26 cellular contexts compared by ENCODE assay signal in genomic region chr3:192220915-192221314, GRCh38.
DNase-seq lines count a peak whose midpoint lies in the region; ATAC-seq, FAIRE-seq and TF ChIP-seq lines count a peak whose summit lies in the region.
"Had no signal": no experiment of that assay in that cellular context is flagged by ENCODE, and none has a peak within 500 bp of the region (broad histone marks: within the 10 kb centered on the region; RNA-seq: fewer than 3 reads in every experiment).

No MANE protein-coding gene starts in this region.

- H3K27me3 ChIP-seq in liver (ENCODE audit: control insufficient read depth in 4 of 4, insufficient read depth in 4 of 4, low read length in 3 of 4) (no peaks in the 10 kb centered on the region), HepG2 (ENCODE audit: control insufficient read depth in 1 of 2, insufficient read depth in 2 of 2, low read length in 2 of 2) (no peaks in the 10 kb centered on the region; a peak in 1 of 5 replicates), right lobe of liver (peaks cover 0 to 4% of the 10 kb centered on the region in 2 donors), testis (no peaks in the 10 kb centered on the region)
- H3K27me3 ChIP-seq: BE2C; BLaER1 treated with 17β-estradiol and CSF1 and Interleukin-3, amounts not matched to agents 10 nM and 100 nM had no signal

- H3K9me3 ChIP-seq in liver (ENCODE audit: control insufficient read depth in 4 of 4, low read length in 3 of 4) (no peaks in the 10 kb centered on the region), HepG2 (ENCODE audit: low read length) (no peaks in the 10 kb centered on the region), right lobe of liver (no peaks in the 10 kb centered on the region), testis (no peaks in the 10 kb centered on the region)
- H3K9me3 ChIP-seq: A549; BE2C; BLaER1 treated with 17β-estradiol and CSF1 and Interleukin-3, amounts not matched to agents 10 nM and 100 nM had no signal

- TF ChIP-seq CTCF in liver (IDR thresholded peaks at IDR 0.05; ENCODE audit: low read depth, low read length, missing input control) (no peak), HepG2 (CRISPR knock-in tag; IDR thresholded peaks at IDR 0.05) (no peak), right lobe of liver (IDR thresholded peaks at IDR 0.05) (no peak), testis (IDR thresholded peaks at IDR 0.05) (no peak)

- ATAC-seq in HepG2 (no peak), right lobe of liver (peak; percentile 71 to 93 (median 88)), HG03469 (IDR thresholded peaks at IDR 0.05; ENCODE audit: unreplicated experiment) (no peak)
- ATAC-seq: A549, GM23338, HCT116 had no signal

- H3K27ac ChIP-seq in liver (ENCODE audit: low read depth in 1 of 2, low read length in 2 of 2) (no peak overlapping the region), HepG2 (ENCODE audit: extremely low read length, insufficient read depth, low read length) (no peak overlapping the region), right lobe of liver (no peak overlapping the region), testis (no peak overlapping the region)
- H3K27ac ChIP-seq: A549; BLaER1 treated with 17β-estradiol and CSF1 and Interleukin-3, amounts not matched to agents 10 nM and 100 nM had no signal

- DNase-seq in HepG2 (ENCODE audit: low spot score): no peak
- DNase-seq in NCI-H2196 (lab: John Stamatoyannopoulos, UW; ENCODE audit: unreplicated experiment): peak; percentile 57
- DNase-seq in cerebellar cortex (ENCODE audit: low spot score): peak; percentile 37
- DNase-seq in right lobe of liver: peak; percentile 42 to 65 (median 52)
- no peak for DNase-seq in testis
- no peak for DNase-seq in DMS153 (lab: John Stamatoyannopoulos, UW)
- DNase-seq: 8988T; ACHN; AML-193; BE2C; CD4-positive, alpha-beta T cell; CD8-positive, alpha-beta memory T cell; DMS 273 treated with DMSO at 0.1 percent for 48 hours; DMS53; DMS79 treated with DMSO at 0.1 percent for 48 hours; H9 had no signal

- H3K4me3 ChIP-seq in liver (ENCODE audit: low read depth in 1 of 3, low read length in 3 of 3) (no peak overlapping the region), HepG2 (replicated peaks in 1 of 3; ENCODE audit: insufficient read depth in 1 of 3, low read depth in 2 of 3, low read length in 3 of 3) (no peak overlapping the region), right lobe of liver (no peak overlapping the region), testis (no peak overlapping the region)
- H3K4me3 ChIP-seq: A549; BLaER1 treated with 17β-estradiol and CSF1 and Interleukin-3, amounts not matched to agents 10 nM and 100 nM; GM23338 had no signal

- H2AFZ ChIP-seq in HepG2 (ENCODE audit: low read length): no peak overlapping the region
- H2AFZ ChIP-seq: GM23338 had no signal

- FAIRE-seq in HepG2 (lab: Jason Lieb, UNC): no peak
- FAIRE-seq: A549, D721Med, G401.6, GM12892, GM19239 had no signal

- POLR2A ChIA-PET in HepG2 (lab: Yijun Ruan, JAX): no interaction called here

- H3K4me2 ChIP-seq in HepG2 (ENCODE audit: low read depth, low read length): no peak overlapping the region
- H3K4me2 ChIP-seq: A549; BLaER1 treated with 17β-estradiol and CSF1 and Interleukin-3, amounts not matched to agents 10 nM and 100 nM; GM23338 had no signal

- no TSS peak for BruUV-seq in HepG2 (replicated peaks; lab: Mats Ljungman, UMichigan)

- in situ Hi-C loops in HepG2 (cut with HindIII; ENCODE audit: extremely low pct_ligation_motif_present, low pct_unique_long_range_greater_than_20kb): no loop called here

- H3K36me3 ChIP-seq in liver (ENCODE audit: control insufficient read depth in 4 of 4, insufficient read depth in 3 of 4, low read depth in 1 of 4, low read length in 3 of 4) (no peaks in the 10 kb centered on the region), HepG2 (replicated peaks in 1 of 2; ENCODE audit: control insufficient read depth in 1 of 2, insufficient read depth in 2 of 2, low read length in 2 of 2) (no peaks in the 10 kb centered on the region), right lobe of liver (no peaks in the 10 kb centered on the region), testis (ENCODE audit: low read depth, missing control alignments) (no peaks in the 10 kb centered on the region)
- H3K36me3 ChIP-seq: BE2C; BLaER1 treated with 17β-estradiol and CSF1 and Interleukin-3, amounts not matched to agents 10 nM and 100 nM had no signal

- WGBS in liver: 39% methylated on average over 1 of the region's 1 CpG
- WGBS in HepG2 (ENCODE audit: low lambda C conversion rate): 50% methylated on average over 1 of the region's 1 CpG
- 38% methylated on average over 1 of the region's 1 CpG for WGBS in right lobe of liver (ENCODE audit: insufficient coverage, low coverage, low lambda C conversion rate, missing lambda C conversion rate)
- WGBS in testis, 2 donors: 96 to 97% methylated on average over 1 of the region's 1 CpG

- CTCF ChIA-PET in HepG2 (lab: Yijun Ruan, JAX; ENCODE audit: low intra/inter-chr PET ratio, low total read pairs): no interaction called here

- intact Hi-C loops in HepG2 (cut with micrococcal nuclease; ENCODE audit: unreplicated experiment) (no loop called here), right lobe of liver (cut with DNase I) (no loop called here), testis (cut with DNase I; ENCODE audit: low total_unique reads) (no loop called here)

- TF ChIP-seq POLR2A in HepG2 (IDR thresholded peaks at IDR 0.05; ENCODE audit: insufficient read depth in 1 of 2, low read depth in 2 of 2, low read length in 2 of 2) (no peak), right lobe of liver (IDR thresholded peaks at IDR 0.05) (no peak), testis (IDR thresholded peaks at IDR 0.05) (no peak)

- no peaks in the 10 kb centered on the region for H3K79me2 ChIP-seq in HepG2 (ENCODE audit: insufficient read depth, low read length)

- TF ChIP-seq EP300 in HepG2 (IDR thresholded peaks at IDR 0.05; ENCODE audit: low read depth in 2 of 2, low read length in 2 of 2) (no peak), HepG2 (CRISPR knock-in tag; IDR thresholded peaks at IDR 0.05; ENCODE audit: borderline replicate concordance) (no peak)

- H3K9ac ChIP-seq in liver (ENCODE audit: low read depth in 1 of 2, low read length in 2 of 2) (no peak overlapping the region), HepG2 (ENCODE audit: insufficient read depth, low read depth, low read length) (no peak overlapping the region)
- H3K9ac ChIP-seq: BLaER1 treated with 17β-estradiol and CSF1 and Interleukin-3, amounts not matched to agents 10 nM and 100 nM had no signal

- H3K4me1 ChIP-seq in liver (ENCODE audit: control insufficient read depth in 4 of 4, insufficient read depth in 4 of 4, low read length in 3 of 4) (peaks cover 0 to 12% (median 4%) of the 10 kb centered on the region in 4 donors), HepG2 (ENCODE audit: insufficient read depth, low read length) (no peaks in the 10 kb centered on the region), right lobe of liver (peaks cover 0 to 9% (median 1%) of the 10 kb centered on the region in 4 donors), testis (no peaks in the 10 kb centered on the region)
- H3K4me1 ChIP-seq: A549; BE2C; BLaER1 treated with 17β-estradiol and CSF1 and Interleukin-3, amounts not matched to agents 10 nM and 100 nM had no signal

- H4K20me1 ChIP-seq in HepG2 (ENCODE audit: insufficient read depth, low read length): no peaks in the 10 kb centered on the region
- H4K20me1 ChIP-seq: BLaER1 treated with 17β-estradiol and CSF1 and Interleukin-3, amounts not matched to agents 10 nM and 100 nM had no signal

- TF ChIP-seq RAD21 in liver (IDR thresholded peaks at IDR 0.05) (no peak), HepG2 (CRISPR knock-in tag; IDR thresholded peaks at IDR 0.05) (no peak)

TF ChIP-seq in liver, 16 proteins besides CTCF, POLR2A, EP300 and RAD21:
- TF ChIP-seq SP1 (IDR thresholded peaks at IDR 0.05) (peak; percentile 49), HNF4A (conservative IDR thresholded peaks at IDR 0.05) (peak; percentile 11 to 24), RXRA (IDR thresholded peaks at IDR 0.05) (peak; percentile 67 to 69), FOXA2 (IDR thresholded peaks at IDR 0.05) (no peak), JUND (IDR thresholded peaks at IDR 0.05) (no peak), YY1 (IDR thresholded peaks at IDR 0.05) (peak; percentile 64)

TF ChIP-seq in HepG2, 621 proteins besides CTCF, POLR2A, EP300 and RAD21:
- no peak for TF ChIP-seq PAF1 (CRISPR knock-in tag; IDR thresholded peaks at IDR 0.05)
- TF ChIP-seq SMARCE1 (IDR thresholded peaks at IDR 0.05; ENCODE audit: borderline replicate concordance): no peak
- TF ChIP-seq BRCA1 (CRISPR knock-in tag; IDR thresholded peaks at IDR 0.05): no peak
- no peak for TF ChIP-seq CC2D1A (CRISPR knock-in tag; IDR thresholded peaks at IDR 0.05)
- no peak for TF ChIP-seq PCBP1 (IDR thresholded peaks at IDR 0.05; ENCODE audit: borderline replicate concordance, low read depth, low read length)
- TF ChIP-seq SCMH1 (CRISPR knock-in tag; IDR thresholded peaks at IDR 0.05; ENCODE audit: borderline replicate concordance): no peak
- TF ChIP-seq NFKB2 (CRISPR knock-in tag; IDR thresholded peaks at IDR 0.05; ENCODE audit: borderline replicate concordance): no peak
- TF ChIP-seq, protein P1, sequence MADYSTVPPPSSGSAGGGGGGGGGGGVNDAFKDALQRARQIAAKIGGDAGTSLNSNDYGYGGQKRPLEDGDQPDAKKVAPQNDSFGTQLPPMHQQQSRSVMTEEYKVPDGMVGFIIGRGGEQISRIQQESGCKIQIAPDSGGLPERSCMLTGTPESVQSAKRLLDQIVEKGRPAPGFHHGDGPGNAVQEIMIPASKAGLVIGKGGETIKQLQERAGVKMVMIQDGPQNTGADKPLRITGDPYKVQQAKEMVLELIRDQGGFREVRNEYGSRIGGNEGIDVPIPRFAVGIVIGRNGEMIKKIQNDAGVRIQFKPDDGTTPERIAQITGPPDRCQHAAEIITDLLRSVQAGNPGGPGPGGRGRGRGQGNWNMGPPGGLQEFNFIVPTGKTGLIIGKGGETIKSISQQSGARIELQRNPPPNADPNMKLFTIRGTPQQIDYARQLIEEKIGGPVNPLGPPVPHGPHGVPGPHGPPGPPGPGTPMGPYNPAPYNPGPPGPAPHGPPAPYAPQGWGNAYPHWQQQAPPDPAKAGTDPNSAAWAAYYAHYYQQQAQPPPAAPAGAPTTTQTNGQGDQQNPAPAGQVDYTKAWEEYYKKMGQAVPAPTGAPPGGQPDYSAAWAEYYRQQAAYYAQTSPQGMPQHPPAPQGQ (CRISPR knock-in tag; IDR thresholded peaks at IDR 0.05; ENCODE audit: borderline replicate concordance): no peak
- TF ChIP-seq REXO4 (CRISPR knock-in tag; IDR thresholded peaks at IDR 0.05; ENCODE audit: borderline replicate concordance): no peak

Comparison
In these comparisons a context has a peak if more than half of its experiments do, and no peak if none do; other contexts are left out.
1. ATAC-seq: peak in right lobe of liver (4 of 4); none in HepG2 (single experiment) and HG03469 (single experiment).
2. DNase-seq: peak in NCI-H2196 (single experiment), cerebellar cortex (single experiment) and right lobe of liver (3 of 3); none in HepG2 (single experiment), testis (single experiment) and DMS153 (single experiment).